Comparison of ENCODE assay signal across 21 cellular contexts in the genomic region with DNA sequence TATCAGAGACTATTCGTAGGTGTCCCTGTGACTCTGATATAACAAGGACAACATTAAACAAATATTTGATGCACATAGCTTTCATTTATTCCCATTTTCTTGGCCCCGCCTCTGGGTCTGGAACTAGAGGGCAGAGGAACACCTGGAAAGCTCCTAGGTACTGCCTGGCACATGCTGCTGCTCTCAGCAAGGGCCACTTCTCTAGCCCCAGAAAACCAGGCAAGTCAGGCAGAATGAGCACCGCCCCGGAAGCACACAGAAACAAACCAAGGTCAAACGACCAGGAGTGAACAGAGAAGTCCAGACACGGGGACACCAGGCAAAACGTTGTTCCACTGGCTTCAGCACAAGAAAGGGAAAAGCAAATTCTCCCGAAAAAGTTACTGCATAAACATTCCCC.
A peak's percentile ranks its signal among the peaks of the same experiment; 100 is the strongest.
DNase-seq lines count a peak whose midpoint lies in the region; ATAC-seq and FAIRE-seq lines count a peak whose summit lies in the region.
"Had no signal": no experiment of that assay in that cellular context is flagged by ENCODE, and none has a peak within 500 bp of the region (broad histone marks: within the 10 kb centered on the region; RNA-seq: fewer than 3 reads in every experiment).

No MANE protein-coding gene starts in this region.

- no peak for DNase-seq in Right ventricle myocardium superior
- no peak for DNase-seq in Right ventricle myocardium inferior (ENCODE audit: missing footprints)
- DNase-seq in left ventricle myocardium superior, result no peak
- DNase-seq in trophoblast cell, result no peak
- DNase-seq in ureter (ENCODE audit: low spot score), result peak; percentile 26
- no peak for DNase-seq in NCI-H2196 treated with DMSO at 0.1 percent for 48 hours (lab: John Stamatoyannopoulos, UW; ENCODE audit: unreplicated experiment)
- no peak for DNase-seq in GM19239 (ENCODE audit: insufficient read length, low spot score)
- DNase-seq: AML-193, DMS 273 treated with DMSO at 0.1 percent for 48 hours, KBM-7, NCI-H1694 treated with DMSO at 0.1 percent for 48 hours, NCI-H2107, NCI-H2227 treated with DMSO at 0.1 percent for 48 hours, NCI-H774, SHP77 had no signal

- no peaks in the 10 kb centered on the region for H3K27me3 ChIP-seq in trophoblast cell (ENCODE audit: insufficient read depth, low read length)

- no peaks in the 10 kb centered on the region for H3K79me2 ChIP-seq in trophoblast cell (ENCODE audit: control insufficient read depth, insufficient read depth, low read length, poor library complexity)

- no peak overlapping the region for H3K14ac ChIP-seq in trophoblast cell (ENCODE audit: low read length)

- H4K91ac ChIP-seq in trophoblast cell (ENCODE audit: low read depth, low read length), result no peak overlapping the region

- no peak overlapping the region for H3K4me2 ChIP-seq in trophoblast cell (ENCODE audit: low read length)

- FAIRE-seq in GM19239 (lab: Jason Lieb, UNC), result no peak
- FAIRE-seq: G401.6, RCC 7860 had no signal

- H2AFZ ChIP-seq in trophoblast cell (ENCODE audit: insufficient read depth, low read length, poor library complexity), result no peak overlapping the region
- H2AFZ ChIP-seq: GM23248 had no signal

- no peak overlapping the region for H3K9ac ChIP-seq in trophoblast cell (ENCODE audit: low read length)
- H3K9ac ChIP-seq: GM23248 had no signal

- no peak overlapping the region for H3K18ac ChIP-seq in trophoblast cell (ENCODE audit: low read length)

- no peak overlapping the region for H2BK12ac ChIP-seq in trophoblast cell (ENCODE audit: low read length)

- H3K79me1 ChIP-seq in trophoblast cell (ENCODE audit: low read length), result no peaks in the 10 kb centered on the region

- intact Hi-C loops in Right ventricle myocardium superior (cut with DNase I), result no loop called here
- intact Hi-C loops in Right ventricle myocardium inferior (cut with DNase I), result no loop called here
- intact Hi-C loops in left ventricle myocardium superior (cut with micrococcal nuclease), result no loop called here

- H3K27ac ChIP-seq in trophoblast cell (ENCODE audit: low read depth, low read length), result no peak overlapping the region
- H3K27ac ChIP-seq: 22Rv1, GM23248 had no signal

- H3K9me3 ChIP-seq in trophoblast cell (ENCODE audit: insufficient read depth, low read depth, low read length), result no peaks in the 10 kb centered on the region
- H3K9me3 ChIP-seq: HAP-1 had no signal

- no peak overlapping the region for H4K8ac ChIP-seq in trophoblast cell (ENCODE audit: low read depth, low read length)

- H2AK5ac ChIP-seq in trophoblast cell (ENCODE audit: low read length), result no peak overlapping the region

- no peak overlapping the region for H3K4me3 ChIP-seq in trophoblast cell (ENCODE audit: low read depth, low read length)
- H3K4me3 ChIP-seq: GM23248, HAP-1 had no signal

- WGBS in trophoblast cell (ENCODE audit: extremely low coverage, insufficient coverage, insufficient read length), result no CpG with 5 or more reads among the region's 8 CpGs

- peak; percentile 8 for ATAC-seq in Right ventricle myocardium superior (ENCODE audit: poor library complexity)
- ATAC-seq in Right ventricle myocardium inferior, result no peak
- peak; percentile 13 for ATAC-seq in left ventricle myocardium superior
- ATAC-seq in GM18868 (IDR thresholded peaks at IDR 0.05; ENCODE audit: unreplicated experiment), result no peak

- no peak overlapping the region for H4K12ac ChIP-seq in trophoblast cell (ENCODE audit: low read depth, low read length)

- H3K4ac ChIP-seq in trophoblast cell (ENCODE audit: low read depth, low read length), result no peak overlapping the region

- H3K4me1 ChIP-seq in trophoblast cell (ENCODE audit: control insufficient read depth in 1 of 2, insufficient read depth in 2 of 2, low read length in 2 of 2), result no peaks in the 10 kb centered on the region

- peaks cover 8 to 10% of the 10 kb centered on the region in 2 experiments for H3K36me3 ChIP-seq in trophoblast cell (ENCODE audit: control insufficient read depth in 1 of 2, insufficient read depth in 2 of 2, low read length in 2 of 2)
- H3K36me3 ChIP-seq: HAP-1 had no signal

- peak overlapping the region; percentile 46 for H3K23ac ChIP-seq in trophoblast cell (ENCODE audit: low read length)

- no peak overlapping the region for H2BK120ac ChIP-seq in trophoblast cell (ENCODE audit: insufficient read depth, low read length, poor library complexity)

- H2BK5ac ChIP-seq in trophoblast cell (ENCODE audit: low read depth, low read length, poor library complexity), result no peak overlapping the region

Comparison
In these comparisons a context has a peak if more than half of its experiments do, and no peak if none do; other contexts are left out.
1. ATAC-seq: peak in Right ventricle myocardium superior (single experiment) and left ventricle myocardium superior (single experiment); none in Right ventricle myocardium inferior (single experiment) and GM18868 (single experiment).